ENCODE assay signal across 26 cellular contexts in the genomic region with DNA sequence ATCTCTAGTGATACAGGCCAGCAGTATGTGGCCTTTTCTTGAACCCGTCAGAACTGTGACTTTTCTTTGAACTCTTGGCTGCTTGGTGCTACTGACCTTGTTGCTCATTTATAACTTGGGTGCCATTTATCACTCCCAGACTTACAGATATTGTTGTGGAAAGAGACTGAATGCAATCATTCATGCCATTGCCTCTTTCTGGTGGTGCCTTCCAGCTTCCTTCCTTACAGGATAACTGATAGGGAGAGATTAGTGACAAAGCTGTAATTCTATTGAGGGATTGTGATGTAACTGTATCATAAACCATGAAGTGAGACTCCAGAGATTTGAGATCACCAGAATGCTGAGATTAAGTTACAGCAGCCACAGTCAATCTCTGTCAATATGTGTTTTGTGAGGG.
DNase-seq lines count a peak whose midpoint lies in the region; TF ChIP-seq lines count a peak whose summit lies in the region.
"Had no signal": no experiment of that assay in that cellular context is flagged by ENCODE, and none has a peak within 500 bp of the region (broad histone marks: within the 10 kb centered on the region; RNA-seq: fewer than 3 reads in every experiment).

No MANE protein-coding gene starts in this region.

- no peak overlapping the region for H3K4me3 ChIP-seq in HEK293 (ENCODE audit: low read depth, low read length)
- H3K4me3 ChIP-seq: gastrocnemius medialis, MG63, ovary, sigmoid colon had no signal

- TF ChIP-seq CTCF in HEK293 (tag by site-specific recombination; IDR thresholded peaks at IDR 0.05) (no peak), nephron progenitor cell (IDR thresholded peaks at IDR 0.05) (no peak)

- no peaks in the 10 kb centered on the region for H3K27me3 Mint-ChIP-seq in nephron progenitor cell (ENCODE audit: low read depth, poor library complexity)
- no peaks in the 10 kb centered on the region for H3K27me3 Mint-ChIP-seq in activated T-helper 1 cell treated with anti-CD3 and anti-CD28 coated beads, Interleukin-12 subunit alpha, Interleukin-12 subunit beta, Interleukin-2, Interleukin-4 antibody, amounts not matched to agents 30 ng/mL and 10 ng/mL and 1 ng/mL, durations not matched to agents 14 hours and 24 hours and 36 hours (ENCODE audit: insufficient read depth)

- H3K4me3 Mint-ChIP-seq in nephron progenitor cell: peak overlapping the region; percentile 19
- H3K4me3 Mint-ChIP-seq in activated T-helper 1 cell treated with anti-CD3 and anti-CD28 coated beads, Interleukin-12 subunit alpha, Interleukin-12 subunit beta, Interleukin-2, Interleukin-4 antibody, amounts not matched to agents 30 ng/mL and 10 ng/mL and 1 ng/mL, durations not matched to agents 14 hours and 24 hours and 36 hours: no peak overlapping the region
- H3K4me3 Mint-ChIP-seq: activated CD4-positive, alpha-beta T cell treated with anti-CD3 and anti-CD28 coated beads, Interleukin-2, amount 10 ng/mL, durations not matched to agents 7 days and 5 days; activated naive CD4-positive, alpha-beta T cell treated with anti-CD3 and anti-CD28 coated beads, Interleukin-2, amount 50 U/mL, for 24 hours; CD4-positive, CD25-positive, alpha-beta regulatory T cell; IgD-negative memory B cell; memory B cell; naive thymus-derived CD8-positive, alpha-beta T cell; stimulated activated effector memory CD8-positive, alpha-beta T cell treated with anti-CD3 and anti-CD28 coated beads, Interleukin-12 subunit alpha, Interleukin-12 subunit beta, amount 100 ng/mL, for 72 hours had no signal

- no peaks in the 10 kb centered on the region for H3K36me3 ChIP-seq in HEK293 (ENCODE audit: control insufficient read depth in 2 of 2, insufficient read depth in 1 of 2, low read length in 2 of 2)
- H3K36me3 ChIP-seq: gastrocnemius medialis, MG63, ovary, sigmoid colon had no signal

- CTCF ChIA-PET in HEK293 (lab: Yijun Ruan, JAX): no interaction called here

- peaks cover 4% of the 10 kb centered on the region for H3K36me3 Mint-ChIP-seq in nephron progenitor cell (ENCODE audit: low read depth)
- H3K36me3 Mint-ChIP-seq in activated T-helper 1 cell treated with anti-CD3 and anti-CD28 coated beads, Interleukin-12 subunit alpha, Interleukin-12 subunit beta, Interleukin-2, Interleukin-4 antibody, amounts not matched to agents 30 ng/mL and 10 ng/mL and 1 ng/mL, durations not matched to agents 14 hours and 24 hours and 36 hours (ENCODE audit: low read depth): no peaks in the 10 kb centered on the region
- H3K36me3 Mint-ChIP-seq: activated naive CD4-positive, alpha-beta T cell treated with anti-CD3 and anti-CD28 coated beads, Interleukin-2, amount 50 U/mL, for 24 hours; CD4-positive, CD25-positive, alpha-beta regulatory T cell; IgD-negative memory B cell; memory B cell; naive thymus-derived CD8-positive, alpha-beta T cell; stimulated activated effector memory CD8-positive, alpha-beta T cell treated with anti-CD3 and anti-CD28 coated beads, Interleukin-12 subunit alpha, Interleukin-12 subunit beta, amount 100 ng/mL, for 72 hours had no signal

- no peak overlapping the region for H3K27ac ChIP-seq in HEK293 (ENCODE audit: extremely low read depth, low read depth, low read length)
- H3K27ac ChIP-seq: gastrocnemius medialis, HL-60, ovary, sigmoid colon had no signal

- peaks cover 16% of the 10 kb centered on the region; the same call in 1 of the 2 replicates for H3K4me1 ChIP-seq in HEK293 (ENCODE audit: control insufficient read depth, insufficient read depth, low read length)
- H3K4me1 ChIP-seq: gastrocnemius medialis, sigmoid colon had no signal

- H3K27ac Mint-ChIP-seq in nephron progenitor cell: peak overlapping the region; percentile 62
- H3K27ac Mint-ChIP-seq in activated T-helper 1 cell treated with anti-CD3 and anti-CD28 coated beads, Interleukin-12 subunit alpha, Interleukin-12 subunit beta, Interleukin-2, Interleukin-4 antibody, amounts not matched to agents 30 ng/mL and 10 ng/mL and 1 ng/mL, durations not matched to agents 14 hours and 24 hours and 36 hours: no peak overlapping the region
- H3K27ac Mint-ChIP-seq: activated CD4-positive, alpha-beta T cell treated with anti-CD3 and anti-CD28 coated beads, Interleukin-2, amount 10 ng/mL, durations not matched to agents 7 days and 5 days; activated naive CD4-positive, alpha-beta T cell treated with anti-CD3 and anti-CD28 coated beads, Interleukin-2, amount 50 U/mL, for 24 hours; CD4-positive, CD25-positive, alpha-beta regulatory T cell; IgD-negative memory B cell; memory B cell; naive thymus-derived CD8-positive, alpha-beta T cell; stimulated activated effector memory CD8-positive, alpha-beta T cell treated with anti-CD3 and anti-CD28 coated beads, Interleukin-12 subunit alpha, Interleukin-12 subunit beta, amount 100 ng/mL, for 72 hours had no signal

- H3K9me3 ChIP-seq in HEK293 (ENCODE audit: control insufficient read depth, insufficient read depth, low read depth, low read length): no peaks in the 10 kb centered on the region
- H3K9me3 ChIP-seq: gastrocnemius medialis, MG63, ovary, sigmoid colon had no signal

- intact Hi-C loops in activated T-helper 1 cell treated with anti-CD3 and anti-CD28 coated beads, Interleukin-12 subunit alpha, Interleukin-12 subunit beta, Interleukin-2, Interleukin-4 antibody, amounts not matched to agents 30 ng/mL and 10 ng/mL and 1 ng/mL, durations not matched to agents 14 hours and 24 hours and 36 hours (cut with micrococcal nuclease): no loop called here

- H3K4me1 Mint-ChIP-seq in nephron progenitor cell: peaks cover 81% of the 10 kb centered on the region
- no peaks in the 10 kb centered on the region for H3K4me1 Mint-ChIP-seq in activated T-helper 1 cell treated with anti-CD3 and anti-CD28 coated beads, Interleukin-12 subunit alpha, Interleukin-12 subunit beta, Interleukin-2, Interleukin-4 antibody, amounts not matched to agents 30 ng/mL and 10 ng/mL and 1 ng/mL, durations not matched to agents 14 hours and 24 hours and 36 hours (ENCODE audit: low read depth)
- H3K4me1 Mint-ChIP-seq: activated CD4-positive, alpha-beta T cell treated with anti-CD3 and anti-CD28 coated beads, Interleukin-2, amount 10 ng/mL, durations not matched to agents 7 days and 5 days; activated naive CD4-positive, alpha-beta T cell treated with anti-CD3 and anti-CD28 coated beads, Interleukin-2, amount 50 U/mL, for 24 hours; CD4-positive, CD25-positive, alpha-beta regulatory T cell; IgD-negative memory B cell; memory B cell; naive thymus-derived CD8-positive, alpha-beta T cell had no signal

- peaks cover 14% of the 10 kb centered on the region for H3K9me3 Mint-ChIP-seq in nephron progenitor cell
- no peaks in the 10 kb centered on the region for H3K9me3 Mint-ChIP-seq in activated T-helper 1 cell treated with anti-CD3 and anti-CD28 coated beads, Interleukin-12 subunit alpha, Interleukin-12 subunit beta, Interleukin-2, Interleukin-4 antibody, amounts not matched to agents 30 ng/mL and 10 ng/mL and 1 ng/mL, durations not matched to agents 14 hours and 24 hours and 36 hours
- H3K9me3 Mint-ChIP-seq: activated CD4-positive, alpha-beta T cell treated with anti-CD3 and anti-CD28 coated beads, Interleukin-2, amount 10 ng/mL, durations not matched to agents 7 days and 5 days; activated naive CD4-positive, alpha-beta T cell treated with anti-CD3 and anti-CD28 coated beads, Interleukin-2, amount 50 U/mL, for 24 hours had no signal

- POLR2A ChIA-PET in HEK293 (lab: Yijun Ruan, JAX): no interaction called here

- DNase-seq in OCI-M1 (lab: John Stamatoyannopoulos, UW) (peak; percentile 9), dermis blood vessel endothelial cell (peak; percentile 72), nephron progenitor cell (peak; percentile 22), T1000 (lab: John Stamatoyannopoulos, UW) (no peak), NK-92 (lab: John Stamatoyannopoulos, UW; ENCODE audit: unreplicated experiment) (no peak)
- DNase-seq in stimulated activated CD4-positive, alpha-beta T cell treated with anti-CD3 and anti-CD28 coated beads, Interleukin-4, amount 100 ng/mL, for 1 hour: no peak
- no peak for DNase-seq in activated T-helper 1 cell treated with anti-CD3 and anti-CD28 coated beads, Interleukin-12 subunit alpha, Interleukin-12 subunit beta, Interleukin-2, Interleukin-4 antibody, amounts not matched to agents 30 ng/mL and 10 ng/mL and 1 ng/mL, durations not matched to agents 14 hours and 24 hours and 36 hours (ENCODE audit: low spot score)
- DNase-seq: activated CD4-positive, alpha-beta T cell treated with anti-CD3 and anti-CD28 coated beads, Interleukin-2, amount 10 ng/mL, durations not matched to agents 7 days and 5 days; CD4-positive, CD25-positive, alpha-beta regulatory T cell; DMS153; effector CD8-positive, alpha-beta T cell; gastrocnemius medialis; GOT3; kidney; MG63; naive thymus-derived CD8-positive, alpha-beta T cell; NCI-H1436; NCI-H524 treated with DMSO at 0.1 percent for 48 hours; ovary; sigmoid colon had no signal

TF ChIP-seq in HEK293, 187 proteins besides CTCF, POLR2A, EP300 and RAD21 (continues in another document):
- TF ChIP-seq MEIS1 (CRISPR knock-in tag; IDR thresholded peaks at IDR 0.05; ENCODE audit: borderline replicate concordance) (no peak), GLI4 (tag by site-specific recombination; IDR thresholded peaks at IDR 0.05) (no peak), RBAK (tag by site-specific recombination; IDR thresholded peaks at IDR 0.05) (no peak), ZFP3 (tag by site-specific recombination; IDR thresholded peaks at IDR 0.05; ENCODE audit: low read depth) (no peak), YY2 (tag by site-specific recombination; IDR thresholded peaks at IDR 0.05) (no peak), SP7 (tag by site-specific recombination; IDR thresholded peaks at IDR 0.05) (0 out of 2 replicates have a peak, but pooled peaks have one; percentile 28), REPIN1 (tag by site-specific recombination; IDR thresholded peaks at IDR 0.05; ENCODE audit: low read depth) (no peak)
- TF ChIP-seq, protein P1, sequence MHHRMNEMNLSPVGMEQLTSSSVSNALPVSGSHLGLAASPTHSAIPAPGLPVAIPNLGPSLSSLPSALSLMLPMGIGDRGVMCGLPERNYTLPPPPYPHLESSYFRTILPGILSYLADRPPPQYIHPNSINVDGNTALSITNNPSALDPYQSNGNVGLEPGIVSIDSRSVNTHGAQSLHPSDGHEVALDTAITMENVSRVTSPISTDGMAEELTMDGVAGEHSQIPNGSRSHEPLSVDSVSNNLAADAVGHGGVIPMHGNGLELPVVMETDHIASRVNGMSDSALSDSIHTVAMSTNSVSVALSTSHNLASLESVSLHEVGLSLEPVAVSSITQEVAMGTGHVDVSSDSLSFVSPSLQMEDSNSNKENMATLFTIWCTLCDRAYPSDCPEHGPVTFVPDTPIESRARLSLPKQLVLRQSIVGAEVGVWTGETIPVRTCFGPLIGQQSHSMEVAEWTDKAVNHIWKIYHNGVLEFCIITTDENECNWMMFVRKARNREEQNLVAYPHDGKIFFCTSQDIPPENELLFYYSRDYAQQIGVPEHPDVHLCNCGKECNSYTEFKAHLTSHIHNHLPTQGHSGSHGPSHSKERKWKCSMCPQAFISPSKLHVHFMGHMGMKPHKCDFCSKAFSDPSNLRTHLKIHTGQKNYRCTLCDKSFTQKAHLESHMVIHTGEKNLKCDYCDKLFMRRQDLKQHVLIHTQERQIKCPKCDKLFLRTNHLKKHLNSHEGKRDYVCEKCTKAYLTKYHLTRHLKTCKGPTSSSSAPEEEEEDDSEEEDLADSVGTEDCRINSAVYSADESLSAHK (tag by site-specific recombination; IDR thresholded peaks at IDR 0.05): peak; percentile 45

Comparison
In these comparisons a context has a peak if more than half of its experiments do, and no peak if none do; other contexts are left out.
1. DNase-seq: peak in OCI-M1 (single experiment), dermis blood vessel endothelial cell (single experiment) and nephron progenitor cell (single experiment); none in stimulated activated CD4-positive, alpha-beta T cell treated with anti-CD3 and anti-CD28 coated beads, Interleukin-4, amount 100 ng/mL, for 1 hour (single experiment), T1000 (single experiment), NK-92 (single experiment) and activated T-helper 1 cell treated with anti-CD3 and anti-CD28 coated beads, Interleukin-12 subunit alpha, Interleukin-12 subunit beta, Interleukin-2, Interleukin-4 antibody, amounts not matched to agents 30 ng/mL and 10 ng/mL and 1 ng/mL, durations not matched to agents 14 hours and 24 hours and 36 hours (single experiment).